ENCODE assay signal across 7 cellular contexts in the genomic region with DNA sequence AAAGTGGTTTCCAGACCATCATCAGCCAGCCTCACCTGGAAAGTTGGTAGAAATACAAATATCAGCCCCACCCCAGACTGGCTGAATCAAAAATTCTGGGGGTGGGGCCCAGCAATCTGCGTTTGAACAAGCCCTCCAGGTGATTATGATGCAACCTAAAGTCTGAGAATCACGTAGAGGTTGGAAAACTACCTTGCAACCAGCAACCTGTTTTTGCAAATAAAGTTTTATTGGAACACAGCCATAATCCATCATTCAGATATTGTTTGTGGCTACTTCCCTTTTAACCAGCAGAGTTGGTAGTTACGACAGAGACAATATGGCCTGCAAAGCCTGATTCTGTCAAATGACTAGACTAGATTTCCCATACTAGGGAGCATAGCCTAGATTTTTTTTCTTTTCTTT. TPM values are rescaled to one million over a fixed set of nuclear protein-coding genes. Genes with fewer than 3 reads are reported as not detected.
DNase-seq lines count a peak whose midpoint lies in the region; ATAC-seq, FAIRE-seq and TF ChIP-seq lines count a peak whose summit lies in the region.
"Not testable (repeated sequence)": the region's sequence is repeated elsewhere in the genome, so short reads cannot be mapped to it uniquely, and the experiment has no call there.

No MANE protein-coding gene starts in this region.

- not testable (repeated sequence) for H3K9me2 ChIP-seq in OCI-LY1 (ENCODE audit: low read depth, low read length)

- peak; percentile 31 for DNase-seq in KBM-7
- peak; percentile 65 for DNase-seq in NB4 (ENCODE audit: low read depth)
- not testable (repeated sequence) for DNase-seq in K562 (ENCODE audit: extremely low read depth in 1 of 4, low spot score in 3 of 4); HepG2 (ENCODE audit: low spot score)

- H2AFZ ChIP-seq in OCI-LY1 (ENCODE audit: low read length); K562 (ENCODE audit: low read depth, low read length); HepG2 (ENCODE audit: low read length): not testable (repeated sequence)

- not testable (repeated sequence) for ATAC-seq in K562, HepG2
- peak; percentile 61 for ATAC-seq in esophagus mucosa

- POLR2A ChIA-PET in K562 (lab: Yijun Ruan, JAX); HepG2 (lab: Yijun Ruan, JAX): not testable (repeated sequence)

- H3K9me3 ChIP-seq in BLaER1; OCI-LY1 (ENCODE audit: low read length); K562 (replicated peaks; ENCODE audit: control insufficient read depth, insufficient read depth, low read depth, low read length); HepG2 (ENCODE audit: low read length): not testable (repeated sequence)

- not testable (repeated sequence) for H3F3A ChIP-seq in OCI-LY1 (ENCODE audit: insufficient read depth, low read length)

- CTCF ChIA-PET in K562 (lab: Yijun Ruan, JAX; ENCODE audit: low intra/inter-chr PET ratio); HepG2 (lab: Yijun Ruan, JAX; ENCODE audit: low intra/inter-chr PET ratio, low total read pairs): not testable (repeated sequence)

- TF ChIP-seq RAD21 in K562 (CRISPR knock-in tag; conservative IDR thresholded peaks at IDR 0.05 in 1 of 2, IDR thresholded peaks at IDR 0.05 in 1 of 2); HepG2 (CRISPR knock-in tag; IDR thresholded peaks at IDR 0.05): not testable (repeated sequence)

- not testable (repeated sequence) for TF ChIP-seq POLR2A in NB4 (IDR thresholded peaks at IDR 0.05; ENCODE audit: extremely low read depth, insufficient read length); K562 (conservative IDR thresholded peaks at IDR 0.05); HepG2 (IDR thresholded peaks at IDR 0.05; ENCODE audit: insufficient read depth in 1 of 2, low read depth in 2 of 2, low read length in 2 of 2)

- H3K9me1 ChIP-seq in K562 (ENCODE audit: control insufficient read depth, insufficient read depth, low read length): not testable (repeated sequence)

- not testable (repeated sequence) for H3K27me3 ChIP-seq in BLaER1; OCI-LY1 (ENCODE audit: insufficient read depth, low read length); K562 (ENCODE audit: control insufficient read depth in 2 of 2, insufficient read depth in 2 of 2, low read length in 2 of 2); HepG2 (ENCODE audit: control insufficient read depth in 1 of 2, insufficient read depth in 2 of 2, low read length in 2 of 2)

- H3K4me2 ChIP-seq in BLaER1: peak overlapping the region; percentile 74; the same call in 1 of the 2 replicates
- H3K4me2 ChIP-seq in OCI-LY1 (ENCODE audit: low read length): peak overlapping the region; percentile 19; the same call in 1 of the 2 replicates
- not testable (repeated sequence) for H3K4me2 ChIP-seq in K562 (ENCODE audit: insufficient read depth, low read length)
- H3K4me2 ChIP-seq in HepG2 (ENCODE audit: low read depth, low read length): peak overlapping the region; percentile 55

- in situ Hi-C loops in KBM-7 (cut with MboI; ENCODE audit: low pct_unique_long_range_greater_than_20kb, low sequenced_read_pairs); K562 (cut with MboI); HepG2 (cut with HindIII; ENCODE audit: extremely low pct_ligation_motif_present, low pct_unique_long_range_greater_than_20kb): not testable (repeated sequence)

- not testable (repeated sequence) for H3K36me3 ChIP-seq in BLaER1; OCI-LY1 (ENCODE audit: insufficient read depth, low read length); K562 (ENCODE audit: control insufficient read depth, insufficient read depth, low read length); HepG2 (replicated peaks in 1 of 2; ENCODE audit: control insufficient read depth in 1 of 2, insufficient read depth in 2 of 2, low read length in 2 of 2)

- 38% methylated on average over 3 of the region's 3 CpGs for WGBS in K562 (ENCODE audit: insufficient coverage, low coverage, missing lambda C conversion rate)
- 4% methylated on average over 3 of the region's 3 CpGs for WGBS in HepG2 (ENCODE audit: low lambda C conversion rate)

- TF ChIP-seq EP300 in K562 (IDR thresholded peaks at IDR 0.05; ENCODE audit: low read length); HepG2 (IDR thresholded peaks at IDR 0.05; ENCODE audit: low read depth in 2 of 2, low read length in 2 of 2); HepG2 (CRISPR knock-in tag; IDR thresholded peaks at IDR 0.05; ENCODE audit: borderline replicate concordance): not testable (repeated sequence)

- BruUV-seq in K562 (replicated peaks; lab: Mats Ljungman, UMichigan); HepG2 (replicated peaks; lab: Mats Ljungman, UMichigan): not testable (repeated sequence)

- H3K4me3 ChIP-seq in BLaER1; NB4 (ENCODE audit: low read depth, low read length); OCI-LY1 (ENCODE audit: low read depth, low read length, poor library complexity, severe bottlenecking); K562: not testable (repeated sequence)
- H3K4me3 ChIP-seq in HepG2 (replicated peaks in 1 of 3; ENCODE audit: insufficient read depth in 1 of 3, low read depth in 2 of 3, low read length in 3 of 3): peak overlapping the region in 1 of 3 experiments; percentile 4; a peak in 1 of 6 replicates

- not testable (repeated sequence) for H3K27ac ChIP-seq in BLaER1; K562 (ENCODE audit: extremely low read depth, low read depth, low read length); HepG2 (ENCODE audit: extremely low read length, insufficient read depth, low read length)
- peak overlapping the region; percentile 84 for H3K27ac ChIP-seq in OCI-LY1 (ENCODE audit: low read depth, low read length, poor library complexity, severe bottlenecking)

- H3K79me2 ChIP-seq in OCI-LY1 (ENCODE audit: insufficient read depth, low read length); K562 (ENCODE audit: control insufficient read depth, insufficient read depth, low read length); HepG2 (ENCODE audit: insufficient read depth, low read length): not testable (repeated sequence)

- not testable (repeated sequence) for TF ChIP-seq CTCF in NB4 (IDR thresholded peaks at IDR 0.05; ENCODE audit: low read depth, low read length); OCI-LY1 (IDR thresholded peaks at IDR 0.05; ENCODE audit: low read length); K562 (IDR thresholded peaks at IDR 0.05 in 2 of 3, conservative IDR thresholded peaks at IDR 0.05 in 1 of 3; ENCODE audit: insufficient read depth in 2 of 3, low read depth in 1 of 3, low read length in 3 of 3); HepG2 (CRISPR knock-in tag; IDR thresholded peaks at IDR 0.05)

- H3K4me1 ChIP-seq in BLaER1: peaks cover 71% of the 10 kb centered on the region
- peaks cover 53% of the 10 kb centered on the region for H3K4me1 ChIP-seq in OCI-LY1 (ENCODE audit: insufficient read depth, low read length, severe bottlenecking)
- peaks cover 14 to 17% of the 10 kb centered on the region in 2 experiments for H3K4me1 ChIP-seq in K562 (replicated peaks in 1 of 2; ENCODE audit: control insufficient read depth in 2 of 2, insufficient read depth in 2 of 2, low read length in 2 of 2)
- peaks cover 41% of the 10 kb centered on the region for H3K4me1 ChIP-seq in HepG2 (ENCODE audit: insufficient read depth, low read length)

- intact Hi-C loops in K562 (cut with micrococcal nuclease); HepG2 (cut with micrococcal nuclease; ENCODE audit: unreplicated experiment): not testable (repeated sequence)

- not testable (repeated sequence) for FAIRE-seq in K562 (lab: Jason Lieb, UNC); HepG2 (lab: Jason Lieb, UNC)

- not testable (repeated sequence) for H4K20me1 ChIP-seq in BLaER1; OCI-LY1 (ENCODE audit: insufficient read depth, low read length); K562 (replicated peaks; ENCODE audit: control insufficient read depth, insufficient read depth, low read length); HepG2 (ENCODE audit: insufficient read depth, low read length)

- H3K9ac ChIP-seq in BLaER1; OCI-LY1 (ENCODE audit: low read length); K562 (ENCODE audit: insufficient read depth in 1 of 2, low read depth in 2 of 2, low read length in 2 of 2); HepG2 (ENCODE audit: insufficient read depth, low read depth, low read length): not testable (repeated sequence)

RNA-seq across cellular contexts. Expression of a gene that starts 49.5 kb away (rescaled TPM):
- total RNA-seq in K562 (2011; cell fraction: chromatin; rRNA removed; ENCODE audit: low replicate concordance): 218 and 250 TPM in 2 replicates
- 132 and 144 TPM in 2 replicates for total RNA-seq in K562 (2011; cell fraction: nucleolus; rRNA removed)
- 200 and 284 TPM in 2 replicates for total RNA-seq in K562 (2011; cell fraction: nucleoplasm; rRNA removed)
- total RNA-seq in K562 (2014; rRNA removed) (46.9 and 75.6 TPM in 2 replicates), K562 (2014; rRNA removed; fragmentation: Illumina TruSeq; extraction: Trizol) (73.2 and 84.9 TPM in 2 replicates), K562 (2015; rRNA removed; fragmentation: Illumina TruSeq; extraction: Trizol) (78.6 and 82.0 TPM in 2 replicates), K562 (2021) (62.8 and 64.9 TPM in 2 replicates), esophagus mucosa (18.4 TPM), HepG2 (2016; rRNA removed; fragmentation: Illumina TruSeq; extraction: Trizol) (33.1 and 40.1 TPM in 2 replicates)
- polyA plus RNA-seq in K562 (2011; rRNA removed) (47.4 and 79.2 TPM in 2 replicates), K562 (2014; fragmentation: Illumina TruSeq; extraction: Trizol) (64.1 and 68.9 TPM in 2 replicates), K562 (2014; fragmentation: Nextera tagmentation; extraction: Ambion mirVana) (10 to 100 TPM; 91.0 to 95.7 TPM), K562 (2014; rRNA removed) (35.9 and 41.8 TPM in 2 replicates), HepG2 (2011; rRNA removed) (15.5 and 17.4 TPM in 2 replicates)
- polyA plus RNA-seq in K562 (2011; cell fraction: cytosol; rRNA removed): 29.8 and 29.9 TPM in 2 replicates
- polyA plus RNA-seq in K562 (2011; cell fraction: nucleus; rRNA removed): 24.4 and 35.3 TPM in 2 replicates
- 35.0 and 47.7 TPM in 2 replicates for polyA plus RNA-seq in K562 (2012)
- polyA minus RNA-seq in K562 (2011; rRNA and poly(A)+ RNA removed): 88.7 and 120 TPM in 2 replicates
- 32.5 and 50.1 TPM in 2 replicates for polyA minus RNA-seq in K562 (2011; cell fraction: cytosol; rRNA and poly(A)+ RNA removed)
- 47.7 and 57.1 TPM in 2 replicates for polyA minus RNA-seq in K562 (2011; cell fraction: nucleus; rRNA and poly(A)+ RNA removed)
- 6.7 and 7.5 TPM in 2 replicates for total RNA-seq in HepG2 (2016; cell fraction: cytosol; rRNA removed; fragmentation: Illumina TruSeq; extraction: Trizol; ENCODE audit: low read depth)
- 38.6 and 39.4 TPM in 2 replicates for total RNA-seq in HepG2 (2016; cell fraction: insoluble cytoplasmic fraction; rRNA removed; fragmentation: Illumina TruSeq; extraction: Trizol)
- 10.1 and 11.9 TPM in 2 replicates for total RNA-seq in HepG2 (2016; cell fraction: membrane; rRNA removed; fragmentation: Illumina TruSeq; extraction: Trizol)
- total RNA-seq in HepG2 (2016; cell fraction: nucleus; rRNA removed; fragmentation: Illumina TruSeq; extraction: Trizol): 31.5 and 32.5 TPM in 2 replicates
- polyA plus RNA-seq in HepG2 (2011; cell fraction: cytosol; rRNA removed): 8.4 and 12.3 TPM in 2 replicates
- polyA plus RNA-seq in HepG2 (2011; cell fraction: nucleus; rRNA removed): 7.7 and 10.8 TPM in 2 replicates
- 11.3 TPM in 2 replicates for polyA plus RNA-seq in HepG2 (2012)
- polyA plus RNA-seq in HepG2 (2016; cell fraction: cytosol; fragmentation: Illumina TruSeq; extraction: Trizol; ENCODE audit: low read depth): 4.4 and 5.8 TPM in 2 replicates
- 26.3 and 32.1 TPM in 2 replicates for polyA plus RNA-seq in HepG2 (2016; cell fraction: insoluble cytoplasmic fraction; fragmentation: Illumina TruSeq; extraction: Trizol; ENCODE audit: low read depth)
- 5.4 and 10.5 TPM in 2 replicates for polyA plus RNA-seq in HepG2 (2016; cell fraction: membrane; fragmentation: Illumina TruSeq; extraction: Trizol; ENCODE audit: low read depth)
- polyA plus RNA-seq in HepG2 (2016; cell fraction: nucleus; fragmentation: Illumina TruSeq; extraction: Trizol; ENCODE audit: insufficient read depth, low read depth): 29.3 and 39.8 TPM in 2 replicates
- polyA minus RNA-seq in HepG2 (2011; rRNA and poly(A)+ RNA removed; ENCODE audit: low replicate concordance): 13.1 and 35.5 TPM in 2 replicates
- polyA minus RNA-seq in HepG2 (2011; cell fraction: cytosol; rRNA and poly(A)+ RNA removed): 10.6 and 11.3 TPM in 2 replicates
- polyA minus RNA-seq in HepG2 (2011; cell fraction: nucleus; rRNA and poly(A)+ RNA removed): 36.1 and 39.4 TPM in 2 replicates
